ENCODE assay signal across 1 cellular context in the genomic region with DNA sequence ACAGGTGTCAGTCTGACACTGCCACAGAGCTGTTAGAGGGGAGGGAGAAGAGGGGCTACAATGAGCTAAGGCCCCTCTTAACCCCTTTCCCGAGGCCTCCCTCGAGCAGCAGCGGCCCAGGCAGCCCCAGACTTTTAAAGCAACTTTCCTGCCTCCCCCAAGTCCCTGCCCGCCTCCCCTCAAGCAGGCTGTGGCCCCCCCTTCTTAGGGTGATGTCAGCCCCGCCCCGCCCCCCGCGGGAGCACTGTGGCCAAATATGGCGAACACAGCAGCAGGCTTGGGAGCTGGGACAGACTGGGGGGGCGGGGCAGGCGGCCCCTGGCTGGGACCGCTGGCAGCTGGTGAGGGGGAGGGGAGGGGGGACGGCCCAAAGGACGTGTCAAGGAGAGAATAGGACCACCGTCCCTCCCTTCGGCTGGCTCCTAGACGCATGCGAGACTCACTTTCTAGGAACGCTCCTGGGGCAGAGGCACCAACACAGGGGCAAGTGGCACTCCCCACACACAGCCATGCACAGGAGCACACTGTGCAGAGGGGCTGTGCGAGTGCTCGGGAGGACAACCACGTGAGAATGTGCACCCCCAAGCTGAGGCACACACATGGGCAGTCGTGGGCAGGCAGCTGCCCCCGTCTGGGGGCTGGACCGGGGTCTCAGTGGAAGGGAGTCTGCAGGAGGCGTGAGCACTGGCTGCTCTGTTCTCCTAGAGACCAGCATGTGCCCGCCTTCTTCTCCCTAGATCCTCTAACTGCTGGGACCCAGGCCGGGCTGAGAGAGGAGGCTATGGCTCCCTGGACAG.
TF ChIP-seq lines count a peak whose summit lies in the region.

No MANE protein-coding gene starts in this region.

TF ChIP-seq in GM23338, 12 proteins besides CTCF, POLR2A, EP300 and RAD21:
- TF ChIP-seq, protein P1, sequence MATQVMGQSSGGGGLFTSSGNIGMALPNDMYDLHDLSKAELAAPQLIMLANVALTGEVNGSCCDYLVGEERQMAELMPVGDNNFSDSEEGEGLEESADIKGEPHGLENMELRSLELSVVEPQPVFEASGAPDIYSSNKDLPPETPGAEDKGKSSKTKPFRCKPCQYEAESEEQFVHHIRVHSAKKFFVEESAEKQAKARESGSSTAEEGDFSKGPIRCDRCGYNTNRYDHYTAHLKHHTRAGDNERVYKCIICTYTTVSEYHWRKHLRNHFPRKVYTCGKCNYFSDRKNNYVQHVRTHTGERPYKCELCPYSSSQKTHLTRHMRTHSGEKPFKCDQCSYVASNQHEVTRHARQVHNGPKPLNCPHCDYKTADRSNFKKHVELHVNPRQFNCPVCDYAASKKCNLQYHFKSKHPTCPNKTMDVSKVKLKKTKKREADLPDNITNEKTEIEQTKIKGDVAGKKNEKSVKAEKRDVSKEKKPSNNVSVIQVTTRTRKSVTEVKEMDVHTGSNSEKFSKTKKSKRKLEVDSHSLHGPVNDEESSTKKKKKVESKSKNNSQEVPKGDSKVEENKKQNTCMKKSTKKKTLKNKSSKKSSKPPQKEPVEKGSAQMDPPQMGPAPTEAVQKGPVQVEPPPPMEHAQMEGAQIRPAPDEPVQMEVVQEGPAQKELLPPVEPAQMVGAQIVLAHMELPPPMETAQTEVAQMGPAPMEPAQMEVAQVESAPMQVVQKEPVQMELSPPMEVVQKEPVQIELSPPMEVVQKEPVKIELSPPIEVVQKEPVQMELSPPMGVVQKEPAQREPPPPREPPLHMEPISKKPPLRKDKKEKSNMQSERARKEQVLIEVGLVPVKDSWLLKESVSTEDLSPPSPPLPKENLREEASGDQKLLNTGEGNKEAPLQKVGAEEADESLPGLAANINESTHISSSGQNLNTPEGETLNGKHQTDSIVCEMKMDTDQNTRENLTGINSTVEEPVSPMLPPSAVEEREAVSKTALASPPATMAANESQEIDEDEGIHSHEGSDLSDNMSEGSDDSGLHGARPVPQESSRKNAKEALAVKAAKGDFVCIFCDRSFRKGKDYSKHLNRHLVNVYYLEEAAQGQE (IDR thresholded peaks at IDR 0.05; ENCODE audit: unreplicated experiment), result no peak
- TF ChIP-seq CREB1 (CRISPR knock-in tag; IDR thresholded peaks at IDR 0.05; ENCODE audit: low read depth) (peak; percentile 87), ZNF114 (CRISPR knock-in tag; IDR thresholded peaks at IDR 0.05) (no peak), EZH2 (IDR thresholded peaks at IDR 0.05; ENCODE audit: low read depth, unreplicated experiment) (no peak), POLR2AphosphoS5 (IDR thresholded peaks at IDR 0.05; ENCODE audit: low read depth) (peak; percentile 30; the same call in 1 of the 2 replicates)
